ENCODE assay signal across 9 cellular contexts in genomic region chr3:45664558-45664957, GRCh38. TPM values are rescaled to one million over a fixed set of nuclear protein-coding genes. Genes with fewer than 3 reads are reported as not detected.
DNase-seq lines count a peak whose midpoint lies in the region; ATAC-seq and TF ChIP-seq lines count a peak whose summit lies in the region.
"Had no signal": no experiment of that assay in that cellular context is flagged by ENCODE, and none has a peak within 500 bp of the region (broad histone marks: within the 10 kb centered on the region; RNA-seq: fewer than 3 reads in every experiment).

No MANE protein-coding gene starts in this region.

- no peaks in the 10 kb centered on the region for H3K9me2 ChIP-seq in OCI-LY7 (ENCODE audit: insufficient read depth, low read length)

- H3K4me2 ChIP-seq in OCI-LY7 (ENCODE audit: low read length) = peak overlapping the region; percentile 59

- TF ChIP-seq CTCF in CD4-positive, alpha-beta T cell (IDR thresholded peaks at IDR 0.05) = no peak
- TF ChIP-seq CTCF in OCI-LY7 (conservative IDR thresholded peaks at IDR 0.05; ENCODE audit: low read length) = no peak

- no peaks in the 10 kb centered on the region for H3K9me3 Mint-ChIP-seq in CD4-positive, alpha-beta T cell
- no peaks in the 10 kb centered on the region for H3K9me3 Mint-ChIP-seq in stimulated activated naive CD8-positive, alpha-beta T cell treated with anti-CD3 and anti-CD28 coated beads, Interleukin-15, Interleukin-2, amounts not matched to agents 100 ng/mL and 50 ng/mL, for 24 hours

- H2AFZ ChIP-seq in OCI-LY7 (ENCODE audit: low read length) = no peak overlapping the region

- H3K4me3 ChIP-seq in OCI-LY7 (ENCODE audit: low read depth, low read length, poor library complexity, severe bottlenecking) = peak overlapping the region; percentile 55

- CTCF ChIA-PET in CD4-positive, alpha-beta T cell (lab: Charles Lee) = interaction anchor here (1.1 to 1.5 kb wide), 2 partner anchors 27 to 29 kb away, joined by 4 read pairs; no protein-coding TSS in a partner anchor
- CTCF ChIA-PET in OCI-LY7 (lab: Charles Lee; ENCODE audit: unreplicated experiment) = interaction anchor here (0.6 kb wide), 1 partner anchor 417 kb away, joined by 3 read pairs; no protein-coding TSS in a partner anchor

- peak overlapping the region; percentile 89 for H3K4me3 Mint-ChIP-seq in CD4-positive, alpha-beta T cell
- H3K4me3 Mint-ChIP-seq in stimulated activated naive CD8-positive, alpha-beta T cell treated with anti-CD3 and anti-CD28 coated beads, Interleukin-15, Interleukin-2, amounts not matched to agents 100 ng/mL and 50 ng/mL, for 24 hours = peak overlapping the region; percentile 83

- H4K20me1 ChIP-seq in OCI-LY7 (ENCODE audit: insufficient read depth, low read length) = no peaks in the 10 kb centered on the region

- H3K79me2 ChIP-seq in OCI-LY7 (ENCODE audit: insufficient read depth, low read depth, low read length) = no peaks in the 10 kb centered on the region

- H3K27ac Mint-ChIP-seq in CD4-positive, alpha-beta T cell = peak overlapping the region; percentile 88
- peak overlapping the region; percentile 88 for H3K27ac Mint-ChIP-seq in stimulated activated naive CD8-positive, alpha-beta T cell treated with anti-CD3 and anti-CD28 coated beads, Interleukin-15, Interleukin-2, amounts not matched to agents 100 ng/mL and 50 ng/mL, for 24 hours

- H3K27ac ChIP-seq in CD4-positive, alpha-beta T cell (ENCODE audit: low read depth, low read length) = peak overlapping the region; percentile 71
- H3K27ac ChIP-seq in OCI-LY7 (ENCODE audit: low read depth, low read length, poor library complexity, severe bottlenecking) = no peak overlapping the region
- H3K27ac ChIP-seq: C4-2B had no signal

- peaks cover 37% of the 10 kb centered on the region for H3K36me3 Mint-ChIP-seq in CD4-positive, alpha-beta T cell (ENCODE audit: low read depth)
- H3K36me3 Mint-ChIP-seq in stimulated activated naive CD8-positive, alpha-beta T cell treated with anti-CD3 and anti-CD28 coated beads, Interleukin-15, Interleukin-2, amounts not matched to agents 100 ng/mL and 50 ng/mL, for 24 hours (ENCODE audit: low read depth) = peaks cover 35% of the 10 kb centered on the region

- H3K4me1 ChIP-seq in OCI-LY7 (ENCODE audit: insufficient read depth, low read length, poor library complexity, severe bottlenecking) = peaks cover 17% of the 10 kb centered on the region

- intact Hi-C loops in CD4-positive, alpha-beta T cell (cut with DNase I, micrococcal nuclease) = loop anchor here in 1 of 2 experiments (2.0 to 10.0 kb wide), 2 partner anchors 72 to 440 kb away; partner anchors contain the start of gene TMEM158
- intact Hi-C loops in OCI-LY7 (cut with micrococcal nuclease; ENCODE audit: unreplicated experiment) = no loop called here

- ATAC-seq in CD4-positive, alpha-beta T cell (ENCODE audit: poor library complexity) = peak; percentile 94
- ATAC-seq in GM21737 (IDR thresholded peaks at IDR 0.05; ENCODE audit: unreplicated experiment) = peak; percentile 79

- H3K9me3 ChIP-seq in CD4-positive, alpha-beta T cell (ENCODE audit: control insufficient read depth, low read length) = no peaks in the 10 kb centered on the region
- no peaks in the 10 kb centered on the region for H3K9me3 ChIP-seq in OCI-LY7 (ENCODE audit: low read length)

- POLR2A ChIA-PET in CD4-positive, alpha-beta T cell (lab: Charles Lee) = interaction anchor here (0.6 kb wide), 1 partner anchor 13 kb away, joined by 3 read pairs; no protein-coding TSS in a partner anchor
- POLR2A ChIA-PET in OCI-LY7 (lab: Charles Lee) = interaction anchor here (0.6 kb wide), 1 partner anchor 18 kb away, joined by 3 read pairs; no protein-coding TSS in a partner anchor

- DNase-seq in CD4-positive, alpha-beta T cell = peak; percentile 56 to 75 (median 66)
- DNase-seq in OCI-LY7 (ENCODE audit: low spot score) (peak; percentile 55), mucosa of gallbladder (ENCODE audit: low spot score) (peak; percentile 56), ureter (ENCODE audit: low spot score) (no peak), SK-N-DZ (ENCODE audit: low spot score) (no peak)
- DNase-seq in activated naive CD4-positive, alpha-beta T cell (lab: John Stamatoyannopoulos, UW) = peak; percentile 10 to 55 (median 38)

- H3K4me1 Mint-ChIP-seq in CD4-positive, alpha-beta T cell (ENCODE audit: low read depth) = peaks cover 31% of the 10 kb centered on the region
- H3K4me1 Mint-ChIP-seq in stimulated activated naive CD8-positive, alpha-beta T cell treated with anti-CD3 and anti-CD28 coated beads, Interleukin-15, Interleukin-2, amounts not matched to agents 100 ng/mL and 50 ng/mL, for 24 hours (ENCODE audit: low read depth) = peaks cover 58% of the 10 kb centered on the region

- no peaks in the 10 kb centered on the region for H3K27me3 ChIP-seq in CD4-positive, alpha-beta T cell (ENCODE audit: control insufficient read depth, insufficient read depth, low read length)

- H3K36me3 ChIP-seq in OCI-LY7 (ENCODE audit: insufficient read depth, low read length) = no peaks in the 10 kb centered on the region

- H3K27me3 Mint-ChIP-seq in CD4-positive, alpha-beta T cell = no peaks in the 10 kb centered on the region
- no peaks in the 10 kb centered on the region for H3K27me3 Mint-ChIP-seq in stimulated activated naive CD8-positive, alpha-beta T cell treated with anti-CD3 and anti-CD28 coated beads, Interleukin-15, Interleukin-2, amounts not matched to agents 100 ng/mL and 50 ng/mL, for 24 hours

- no TSS peak for BruUV-seq in OCI-LY7 (replicated peaks; lab: Mats Ljungman, UMichigan)

RNA-seq across cellular contexts. Expression of gene SACM1L, which starts 24.6 kb away (rescaled TPM):
- 10 to 100 TPM; 41.9 to 44.3 TPM for total RNA-seq in CD4-positive, alpha-beta T cell
- 35.5 and 35.9 TPM in 2 replicates for total RNA-seq in OCI-LY7 (2014; rRNA removed; shearing (Covaris generic))
- total RNA-seq in OCI-LY7 (2022) (54.9 and 59.4 TPM in 2 replicates), mucosa of gallbladder (51.8 TPM), ureter (62.5 TPM)
- polyA plus RNA-seq in SK-N-DZ (2014; cell fraction: cytosol; rRNA removed) = 27.6 and 30.3 TPM in 2 replicates
- 74.3 and 83.3 TPM in 2 replicates for polyA plus RNA-seq in SK-N-DZ (2014; cell fraction: nucleus; rRNA removed)

Comparison
In these comparisons a context has a peak if more than half of its experiments do, and no peak if none do; other contexts are left out.
1. DNase-seq: peak in CD4-positive, alpha-beta T cell (10 of 10), OCI-LY7 (single experiment), activated naive CD4-positive, alpha-beta T cell (4 of 4) and mucosa of gallbladder (single experiment); none in ureter (single experiment) and SK-N-DZ (single experiment).